23 cellular contexts compared by ENCODE assay signal in genomic region chr12:3436496-3437060, GRCh38. TPM values are rescaled to one million over a fixed set of nuclear protein-coding genes. Genes with fewer than 3 reads are reported as not detected.
DNase-seq lines count a peak whose midpoint lies in the region; ATAC-seq lines count a peak whose summit lies in the region.
"Had no signal": no experiment of that assay in that cellular context is flagged by ENCODE, and none has a peak within 500 bp of the region (broad histone marks: within the 10 kb centered on the region; RNA-seq: fewer than 3 reads in every experiment).

No MANE protein-coding gene starts in this region.

- POLR2A ChIA-PET in activated CD4-positive, alpha-beta T cell treated with anti-CD3 and anti-CD28 coated beads for 36 hours (lab: Charles Lee) = interaction anchor here (0.7 kb wide), 1 partner anchor 21 kb away, joined by 3 read pairs; no protein-coding TSS in a partner anchor

- no peaks in the 10 kb centered on the region for H3K36me3 Mint-ChIP-seq in activated CD4-positive, alpha-beta T cell treated with anti-CD3 and anti-CD28 coated beads for 36 hours (ENCODE audit: low read depth)
- H3K36me3 Mint-ChIP-seq: naive B cell; stimulated activated effector memory CD8-positive, alpha-beta T cell treated with anti-CD3 and anti-CD28 coated beads, Interleukin-12 subunit alpha, Interleukin-12 subunit beta, amount 100 ng/mL, for 72 hours; WTC11 had no signal

- H3K4me1 Mint-ChIP-seq in activated CD4-positive, alpha-beta T cell treated with anti-CD3 and anti-CD28 coated beads for 36 hours = peaks cover 11% of the 10 kb centered on the region

- peak; percentile 16 for DNase-seq in COR-L47 (lab: John Stamatoyannopoulos, UW)
- DNase-seq in DMS79 treated with DMSO at 0.1 percent for 48 hours (lab: John Stamatoyannopoulos, UW) = peak; percentile 65
- DNase-seq in NCI-H82 treated with DMSO at 0.1 percent for 48 hours (lab: John Stamatoyannopoulos, UW; ENCODE audit: unreplicated experiment) = peak; percentile 21
- no peak for DNase-seq in left lobe of liver (ENCODE audit: low spot score)
- no peak for DNase-seq in pons (ENCODE audit: low spot score)
- no peak for DNase-seq in NCI-H187 treated with DMSO at 0.1 percent for 48 hours (lab: John Stamatoyannopoulos, UW)
- no peak for DNase-seq in activated CD4-positive, alpha-beta T cell treated with anti-CD3 and anti-CD28 coated beads for 36 hours
- no peak for DNase-seq in central memory CD4-positive, alpha-beta T cell
- DNase-seq: activated CD4-positive, alpha-beta memory T cell treated with anti-CD3 and anti-CD28 coated beads, Interleukin-2, amount 10 ng/mL, durations not matched to agents 7 days and 5 days; activated T-cell treated with anti-CD3 and anti-CD28 coated beads for 4 hours; anterior cingulate cortex; erythroblast; foreskin keratinocyte; hippocampal formation; KG1; naive B cell; thyroid gland had no signal

- CTCF ChIA-PET in activated CD4-positive, alpha-beta T cell treated with anti-CD3 and anti-CD28 coated beads for 36 hours (lab: Charles Lee) = no interaction called here

- H3K27me3 Mint-ChIP-seq in activated CD4-positive, alpha-beta T cell treated with anti-CD3 and anti-CD28 coated beads for 36 hours = no peaks in the 10 kb centered on the region

- peak; percentile 40 for ATAC-seq in left lobe of liver
- ATAC-seq in activated CD4-positive, alpha-beta T cell treated with anti-CD3 and anti-CD28 coated beads for 36 hours = no peak
- ATAC-seq: foreskin keratinocyte; Panc1; stimulated activated effector memory CD8-positive, alpha-beta T cell treated with anti-CD3 and anti-CD28 coated beads, Interleukin-12 subunit alpha, Interleukin-12 subunit beta, amount 100 ng/mL, for 72 hours; WTC11 had no signal

- H3K9me3 Mint-ChIP-seq in activated CD4-positive, alpha-beta T cell treated with anti-CD3 and anti-CD28 coated beads for 36 hours (ENCODE audit: low read depth) = peaks cover 1% of the 10 kb centered on the region
- H3K9me3 Mint-ChIP-seq: naive B cell; stimulated activated effector memory CD8-positive, alpha-beta T cell treated with anti-CD3 and anti-CD28 coated beads, Interleukin-12 subunit alpha, Interleukin-12 subunit beta, amount 100 ng/mL, for 72 hours; WTC11 had no signal

- no peak overlapping the region for H3K27ac Mint-ChIP-seq in activated CD4-positive, alpha-beta T cell treated with anti-CD3 and anti-CD28 coated beads for 36 hours
- H3K27ac Mint-ChIP-seq: activated CD4-positive, alpha-beta memory T cell treated with anti-CD3 and anti-CD28 coated beads, Interleukin-2, amount 10 ng/mL, durations not matched to agents 7 days and 5 days; naive B cell; stimulated activated effector memory CD8-positive, alpha-beta T cell treated with anti-CD3 and anti-CD28 coated beads, Interleukin-12 subunit alpha, Interleukin-12 subunit beta, amount 100 ng/mL, for 72 hours; WTC11 had no signal

- no peak overlapping the region for H3K4me3 Mint-ChIP-seq in activated CD4-positive, alpha-beta T cell treated with anti-CD3 and anti-CD28 coated beads for 36 hours
- H3K4me3 Mint-ChIP-seq: activated CD4-positive, alpha-beta memory T cell treated with anti-CD3 and anti-CD28 coated beads, Interleukin-2, amount 10 ng/mL, durations not matched to agents 7 days and 5 days; central memory CD8-positive, alpha-beta T cell; stimulated activated effector memory CD8-positive, alpha-beta T cell treated with anti-CD3 and anti-CD28 coated beads, Interleukin-12 subunit alpha, Interleukin-12 subunit beta, amount 100 ng/mL, for 72 hours; WTC11 had no signal

- intact Hi-C loops in activated CD4-positive, alpha-beta T cell treated with anti-CD3 and anti-CD28 coated beads for 36 hours (cut with DNase I, micrococcal nuclease) = no loop called here

RNA-seq across cellular contexts. Expression of gene PRMT8, which starts 54.4 kb away (rescaled TPM):
- not detected for total RNA-seq in left lobe of liver
- not detected for total RNA-seq in activated CD4-positive, alpha-beta T cell treated with anti-CD3 and anti-CD28 coated beads for 36 hours
- total RNA-seq: activated CD4-positive, alpha-beta memory T cell treated with anti-CD3 and anti-CD28 coated beads, Interleukin-2, amount 10 ng/mL, durations not matched to agents 7 days and 5 days; foreskin keratinocyte; osteocyte; SK-MEL-5 had no signal

Comparison
In these comparisons a context has a peak if more than half of its experiments do, and no peak if none do; other contexts are left out.
1. DNase-seq: peak in COR-L47 (single experiment), DMS79 treated with DMSO at 0.1 percent for 48 hours (single experiment) and NCI-H82 treated with DMSO at 0.1 percent for 48 hours (single experiment); none in left lobe of liver (single experiment), pons (single experiment), NCI-H187 treated with DMSO at 0.1 percent for 48 hours (single experiment), activated CD4-positive, alpha-beta T cell treated with anti-CD3 and anti-CD28 coated beads for 36 hours (single experiment) and central memory CD4-positive, alpha-beta T cell (single experiment).